Comparison of ENCODE assay signal across 1 cellular context in the genomic region with DNA sequence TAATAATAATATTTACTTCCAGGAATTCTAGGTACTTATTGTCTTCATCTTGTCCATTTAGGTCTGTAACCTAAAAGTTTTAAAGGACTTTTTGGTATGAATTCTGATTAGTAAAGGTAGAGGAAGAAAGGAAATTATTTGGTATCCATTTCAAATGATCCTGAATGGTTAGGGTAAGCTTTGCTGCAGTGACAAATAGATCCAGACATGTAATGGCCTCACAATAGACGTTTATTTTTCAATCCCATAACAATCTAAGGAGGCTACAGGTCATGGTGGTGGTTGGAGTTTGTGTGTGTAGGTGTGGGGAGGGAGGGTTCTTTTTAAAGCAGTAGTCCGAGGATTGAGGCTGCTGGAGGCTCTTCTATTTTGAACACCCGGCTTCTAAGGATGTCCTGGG.
TF ChIP-seq lines count a peak whose summit lies in the region.

No MANE protein-coding gene starts in this region.

TF ChIP-seq in HepG2, 621 proteins besides CTCF, POLR2A, EP300 and RAD21:
- TF ChIP-seq ARNT (IDR thresholded peaks at IDR 0.05): no peak
- no peak for TF ChIP-seq ADNP (CRISPR knock-in tag; IDR thresholded peaks at IDR 0.05)
- TF ChIP-seq ZNF12 (CRISPR knock-in tag; IDR thresholded peaks at IDR 0.05): peak; percentile 95
